ENCODE assay signal across 9 cellular contexts in genomic region chr9:546797-547223, GRCh38. TPM values are rescaled to one million over a fixed set of nuclear protein-coding genes. Genes with fewer than 3 reads are reported as not detected.
DNase-seq lines count a peak whose midpoint lies in the region; ATAC-seq, FAIRE-seq and TF ChIP-seq lines count a peak whose summit lies in the region.
"Had no signal": no experiment of that assay in that cellular context is flagged by ENCODE, and none has a peak within 500 bp of the region (broad histone marks: within the 10 kb centered on the region; RNA-seq: fewer than 3 reads in every experiment).

No MANE protein-coding gene starts in this region.

- peak overlapping the region; percentile 74 to 90 (median 86) for H3K27ac Mint-ChIP-seq in nephron

- ATAC-seq in GM19324 (IDR thresholded peaks at IDR 0.05; ENCODE audit: low FRiP score, unreplicated experiment), result no peak
- no peak for ATAC-seq in GM21825 (IDR thresholded peaks at IDR 0.05; ENCODE audit: unreplicated experiment)

- peak; percentile 52 for DNase-seq in NCI-H2196 (lab: John Stamatoyannopoulos, UW; ENCODE audit: unreplicated experiment)
- DNase-seq in endothelial cell of umbilical vein (ENCODE audit: low read depth, low spot score), result peak; percentile 27
- no peak for DNase-seq in SKM-1 treated with dmso at 0.1 percent for 144 hours (lab: John Stamatoyannopoulos, UW; ENCODE audit: unreplicated experiment)
- DNase-seq in AG08396 (ENCODE audit: low spot score), result no peak

- dilution Hi-C loops in endothelial cell of umbilical vein (cut with MboI; ENCODE audit: extremely low pct_ligation_motif_present, low sequenced_read_pairs), result no loop called here

- peak overlapping the region; percentile 63 to 67 (median 66) for H3K4me3 Mint-ChIP-seq in nephron

- no peak overlapping the region for H2AFZ ChIP-seq in endothelial cell of umbilical vein (ENCODE audit: low read depth, low read length)

- no peaks in the 10 kb centered on the region for H3K9me1 ChIP-seq in endothelial cell of umbilical vein (replicated peaks; ENCODE audit: control insufficient read depth, extremely low read depth, insufficient read depth, low read length)

- H4K20me1 ChIP-seq in endothelial cell of umbilical vein (replicated peaks; ENCODE audit: control insufficient read depth, extremely low read depth, insufficient read depth, low read length), result no peaks in the 10 kb centered on the region

- H3K4me1 Mint-ChIP-seq in nephron, result peaks cover 51% of the 10 kb centered on the region

- POLR2A ChIA-PET in endothelial cell of umbilical vein (lab: Charles Lee), result no interaction called here

- no peak overlapping the region for H3K4me2 ChIP-seq in endothelial cell of umbilical vein (ENCODE audit: insufficient read depth, low read length)

- H3K27me3 ChIP-seq in endothelial cell of umbilical vein (ENCODE audit: control insufficient read depth in 2 of 2, insufficient read depth in 2 of 2, low read length in 2 of 2), result no peaks in the 10 kb centered on the region

- no peak for TF ChIP-seq POLR2A in endothelial cell of umbilical vein (IDR thresholded peaks at IDR 0.05; ENCODE audit: low read depth, low read length)

- no peaks in the 10 kb centered on the region for H3K36me3 ChIP-seq in endothelial cell of umbilical vein (ENCODE audit: control insufficient read depth in 2 of 2, extremely low read depth in 1 of 2, insufficient read depth in 2 of 2, low read length in 2 of 2)

- H3K9me3 ChIP-seq in endothelial cell of umbilical vein (replicated peaks; ENCODE audit: control insufficient read depth, insufficient read depth, low read length), result no peaks in the 10 kb centered on the region

- no peaks in the 10 kb centered on the region for H3K79me2 ChIP-seq in endothelial cell of umbilical vein (ENCODE audit: control insufficient read depth, insufficient read depth, low read length)

- FAIRE-seq in endothelial cell of umbilical vein (lab: Jason Lieb, UNC), result peak; percentile 63
- FAIRE-seq: GM12892 had no signal

- H3K4me1 ChIP-seq in endothelial cell of umbilical vein (ENCODE audit: control insufficient read depth, extremely low read depth, insufficient read depth, low read length), result no peaks in the 10 kb centered on the region

- CTCF ChIA-PET in endothelial cell of umbilical vein (lab: Charles Lee), result interaction anchor here (1.0 kb wide), 2 partner anchors 32 to 40 kb away, joined by 3 read pairs; no protein-coding TSS in a partner anchor

- no peak overlapping the region for H3K9ac ChIP-seq in endothelial cell of umbilical vein (replicated peaks; ENCODE audit: extremely low read depth, insufficient read depth, low read length)

- no TSS peak for BruUV-seq in endothelial cell of umbilical vein (replicated peaks; lab: Mats Ljungman, UMichigan)

- TF ChIP-seq CTCF in C4-2B (conservative IDR thresholded peaks at IDR 0.05), result peak; percentile 68
- TF ChIP-seq CTCF in endothelial cell of umbilical vein (IDR thresholded peaks at IDR 0.05; ENCODE audit: extremely low read depth in 1 of 2, insufficient read depth in 1 of 2, low read depth in 1 of 2, low read length in 2 of 2), result peak in 1 of 2 donors; percentile 15
- TF ChIP-seq CTCF in nephron (IDR thresholded peaks at IDR 0.05; ENCODE audit: unreplicated experiment in 3 of 3), result peak; percentile 24 to 34 (median 25)

- H3K27ac ChIP-seq in C4-2B, result no peak overlapping the region
- no peak overlapping the region for H3K27ac ChIP-seq in endothelial cell of umbilical vein (ENCODE audit: insufficient read depth, low read depth, low read length)

- H3K27me3 Mint-ChIP-seq in nephron (ENCODE audit: low read depth), result no peaks in the 10 kb centered on the region

- peaks cover 4% of the 10 kb centered on the region for H3K36me3 Mint-ChIP-seq in nephron (ENCODE audit: low read depth)

- intact Hi-C loops in endothelial cell of umbilical vein (cut with micrococcal nuclease), result loop anchor here (1.0 kb wide), 1 partner anchor 162 kb away; no protein-coding TSS in a partner anchor

- H3K4me3 ChIP-seq in endothelial cell of umbilical vein (replicated peaks in 1 of 3; ENCODE audit: insufficient read depth in 1 of 3, low read depth in 1 of 3, low read length in 3 of 3), result no peak overlapping the region

- H3K9me3 Mint-ChIP-seq in nephron, result no peaks in the 10 kb centered on the region

TF ChIP-seq in endothelial cell of umbilical vein, 7 proteins besides CTCF, POLR2A, EP300 and RAD21:
- TF ChIP-seq POLR2AphosphoS5 (IDR thresholded peaks at IDR 0.05; ENCODE audit: insufficient read depth, low read depth, low read length), result no peak
- no peak for TF ChIP-seq MAX (IDR thresholded peaks at IDR 0.05; ENCODE audit: insufficient read depth, insufficient read length)
- no peak for TF ChIP-seq EZH2 (IDR thresholded peaks at IDR 0.05; ENCODE audit: borderline replicate concordance, low read depth, low read length, severe bottlenecking)
- TF ChIP-seq MYC (IDR thresholded peaks at IDR 0.05; ENCODE audit: low read depth, low read length), result no peak
- no peak for TF ChIP-seq FOS (IDR thresholded peaks at IDR 0.05; ENCODE audit: borderline replicate concordance, insufficient read depth, low read length)
- no peak for TF ChIP-seq GATA2 (IDR thresholded peaks at IDR 0.05; ENCODE audit: insufficient read depth, insufficient read length, low read depth, low read length)
- no peak for TF ChIP-seq JUN (IDR thresholded peaks at IDR 0.05; ENCODE audit: borderline replicate concordance, insufficient read depth, insufficient read length, low read depth)
TF ChIP-seq in endothelial cell of umbilical vein: peak in this region for 0.

RNA-seq across cellular contexts. Expression of gene KANK1, which starts 42.3 kb away (rescaled TPM):
- 41.3 and 44.2 TPM in 2 replicates for total RNA-seq in endothelial cell of umbilical vein
- polyA plus RNA-seq in endothelial cell of umbilical vein, result 46.2 and 46.7 TPM in 2 replicates
- polyA plus RNA-seq in endothelial cell of umbilical vein (2011; cell fraction: cytosol; rRNA removed), result 38.2 and 39.2 TPM in 2 replicates
- 86.2 and 100 TPM in 2 replicates for polyA plus RNA-seq in endothelial cell of umbilical vein (2011; cell fraction: nucleus; rRNA removed)
- polyA plus RNA-seq in endothelial cell of umbilical vein (2012), result 33.4 and 33.6 TPM in 2 replicates
- polyA minus RNA-seq in endothelial cell of umbilical vein, result 101 and 102 TPM in 2 replicates
- 4.1 TPM for polyA minus RNA-seq in endothelial cell of umbilical vein (2011; cell fraction: cytosol; rRNA and poly(A)+ RNA removed)
- polyA minus RNA-seq in endothelial cell of umbilical vein (2011; cell fraction: nucleus; rRNA and poly(A)+ RNA removed), result 54.7 and 69.3 TPM in 2 replicates

Comparison
In these comparisons a context has a peak if more than half of its experiments do, and no peak if none do; other contexts are left out.
1. DNase-seq: peak in NCI-H2196 (single experiment) and endothelial cell of umbilical vein (single experiment); none in SKM-1 treated with dmso at 0.1 percent for 144 hours (single experiment) and AG08396 (single experiment).